Comparison of ENCODE assay signal across 1 cellular context in genomic region chr1:230725256-230726012, GRCh38.
A peak's percentile ranks its signal among the peaks of the same experiment; 100 is the strongest.
TF ChIP-seq lines count a peak whose summit lies in the region.

No MANE protein-coding gene starts in this region.

TF ChIP-seq in HepG2, 621 proteins besides CTCF, POLR2A, EP300 and RAD21 (continued from another document):
- TF ChIP-seq ARID5B (CRISPR knock-in tag; IDR thresholded peaks at IDR 0.05) (peak; percentile 80), ZNF891 (CRISPR knock-in tag; IDR thresholded peaks at IDR 0.05) (no peak), ZNF160 (CRISPR knock-in tag; IDR thresholded peaks at IDR 0.05) (no peak), ZFP36L2 (CRISPR knock-in tag; IDR thresholded peaks at IDR 0.05) (no peak), DRAP1 (CRISPR knock-in tag; IDR thresholded peaks at IDR 0.05) (peak; percentile 48; the same call in 1 of the 2 replicates), AHDC1 (CRISPR knock-in tag; IDR thresholded peaks at IDR 0.05; ENCODE audit: borderline replicate concordance) (peak; percentile 79; the same call in 1 of the 2 replicates), ZNF766 (CRISPR knock-in tag; IDR thresholded peaks at IDR 0.05; ENCODE audit: borderline replicate concordance) (no peak), NCOA2 (CRISPR knock-in tag; IDR thresholded peaks at IDR 0.05) (peak; percentile 76), FOXK2 (IDR thresholded peaks at IDR 0.05) (no peak), HMGXB3 (CRISPR knock-in tag; IDR thresholded peaks at IDR 0.05; ENCODE audit: borderline replicate concordance) (0 out of 2 replicates have a peak, but pooled peaks have one; percentile 30), ZNF709 (CRISPR knock-in tag; IDR thresholded peaks at IDR 0.05) (no peak), USF2 (IDR thresholded peaks at IDR 0.05; ENCODE audit: low read depth, low read length) (no peak), USF2 (CRISPR knock-in tag; IDR thresholded peaks at IDR 0.05; ENCODE audit: borderline replicate concordance) (no peak), HNF4A (CRISPR knock-in tag; IDR thresholded peaks at IDR 0.05) (peak; percentile 89), ZBTB39 (CRISPR knock-in tag; IDR thresholded peaks at IDR 0.05) (no peak), SMAD1 (CRISPR knock-in tag; IDR thresholded peaks at IDR 0.05; ENCODE audit: borderline replicate concordance, low read depth) (no peak), HDAC1 (CRISPR knock-in tag; IDR thresholded peaks at IDR 0.05) (peak; percentile 46; the same call in 1 of the 2 replicates), ZNF20 (CRISPR knock-in tag; IDR thresholded peaks at IDR 0.05) (no peak), HCFC1 (IDR thresholded peaks at IDR 0.05; ENCODE audit: low read depth, low read length) (no peak), ZNF543 (CRISPR knock-in tag; IDR thresholded peaks at IDR 0.05) (no peak), PLRG1 (conservative IDR thresholded peaks at IDR 0.05) (no peak), HOXA3 (CRISPR knock-in tag; IDR thresholded peaks at IDR 0.05) (no peak; the same call in 1 of the 2 replicates), HDAC6 (IDR thresholded peaks at IDR 0.05; ENCODE audit: low read depth, low read length) (no peak)
